11 cellular contexts compared by ENCODE assay signal in the genomic region with DNA sequence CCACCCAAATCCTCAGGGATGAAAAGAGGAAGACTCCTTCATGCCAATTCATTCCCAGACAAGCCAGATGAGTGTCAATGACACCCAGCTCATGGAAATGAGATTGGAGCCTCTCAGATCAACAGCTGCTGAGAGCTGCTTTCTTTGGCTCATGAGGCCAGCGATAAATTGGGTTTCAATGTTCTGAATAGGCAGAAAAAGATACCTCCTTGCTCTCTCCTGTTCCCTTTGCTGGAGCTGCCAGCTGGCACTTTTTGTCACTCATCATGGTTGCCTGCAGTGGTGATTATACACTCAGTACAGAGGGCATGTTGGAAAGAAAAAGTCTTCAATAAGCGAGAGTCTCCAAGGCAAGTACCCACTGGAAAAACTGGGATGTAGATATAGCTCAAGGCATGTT. TPM values are rescaled to one million over a fixed set of nuclear protein-coding genes. Genes with fewer than 3 reads are reported as not detected.
"Had no signal": no experiment of that assay in that cellular context is flagged by ENCODE, and none has a peak within 500 bp of the region (broad histone marks: within the 10 kb centered on the region; RNA-seq: fewer than 3 reads in every experiment).

No MANE protein-coding gene starts in this region.

- H3K9me3 ChIP-seq: colonic mucosa, transverse colon had no signal

- H3K4me3 ChIP-seq: colonic mucosa, lung, transverse colon had no signal

- ATAC-seq: activated CD8-positive, alpha-beta T cell treated with anti-CD3 and anti-CD28 coated beads for 36 hours; stimulated activated effector memory CD8-positive, alpha-beta T cell treated with anti-CD3 and anti-CD28 coated beads, Interleukin-12 subunit alpha, Interleukin-12 subunit beta, amount 100 ng/mL, for 72 hours had no signal

- H3K36me3 ChIP-seq: colonic mucosa, transverse colon had no signal

- H3K27ac ChIP-seq: colonic mucosa, transverse colon had no signal

- H3K4me1 ChIP-seq: colonic mucosa had no signal

- H3K27me3 ChIP-seq: colonic mucosa, transverse colon had no signal

- DNase-seq: activated CD8-positive, alpha-beta memory T cell treated with anti-CD3 and anti-CD28 coated beads, Interleukin-2, amount 50 U/mL, for 48 hours; activated CD8-positive, alpha-beta T cell treated with anti-CD3 and anti-CD28 coated beads for 36 hours; activated naive CD4-positive, alpha-beta T cell treated with anti-CD3 and anti-CD28 coated beads for 36 hours; colonic mucosa; effector CD4-positive, alpha-beta T cell; natural killer cell; small intestine; T-helper 9 cell; transverse colon had no signal

RNA-seq across cellular contexts. Expression of gene SH3RF2, which starts 47.1 kb away (rescaled TPM):
- total RNA-seq: activated CD8-positive, alpha-beta T cell treated with anti-CD3 and anti-CD28 coated beads for 36 hours; activated naive CD4-positive, alpha-beta T cell treated with anti-CD3 and anti-CD28 coated beads for 36 hours had no signal
